Comparison of ENCODE assay signal across 1 cellular context in genomic region chr1:164688791-164689190, GRCh38.
TF ChIP-seq lines count a peak whose summit lies in the region.

No MANE protein-coding gene starts in this region.

TF ChIP-seq in K562, 482 proteins besides CTCF, POLR2A, EP300 and RAD21 (continued from another document):
- TF ChIP-seq SRSF9 (IDR thresholded peaks at IDR 0.05; ENCODE audit: borderline replicate concordance, low read depth, low read length) (no peak), ZBTB43 (CRISPR knock-in tag; IDR thresholded peaks at IDR 0.05) (no peak), NR2F6 (CRISPR knock-in tag; IDR thresholded peaks at IDR 0.05) (no peak), ZNF253 (CRISPR knock-in tag; conservative IDR thresholded peaks at IDR 0.05) (no peak), RBM14 (IDR thresholded peaks at IDR 0.05; ENCODE audit: borderline replicate concordance, insufficient read depth, low read depth, low read length) (no peak), IFI16 (CRISPR knock-in tag; IDR thresholded peaks at IDR 0.05) (no peak), NR2C2 (CRISPR knock-in tag; IDR thresholded peaks at IDR 0.05) (no peak), NR2C2 (tag; IDR thresholded peaks at IDR 0.05) (no peak), HIVEP1 (CRISPR knock-in tag; IDR thresholded peaks at IDR 0.05) (no peak), MYNN (IDR thresholded peaks at IDR 0.05) (no peak), MYNN (CRISPR knock-in tag; IDR thresholded peaks at IDR 0.05) (no peak), PATZ1 (CRISPR knock-in tag; IDR thresholded peaks at IDR 0.05; ENCODE audit: borderline replicate concordance) (no peak), SIN3B (IDR thresholded peaks at IDR 0.05; ENCODE audit: low read depth) (no peak), ZEB2 (IDR thresholded peaks at IDR 0.05) (no peak), STAT6 (CRISPR knock-in tag; IDR thresholded peaks at IDR 0.05) (no peak), CHD4 (IDR thresholded peaks at IDR 0.05; ENCODE audit: insufficient read depth, insufficient replicate concordance, low read depth, low read length, poor library complexity, severe bottlenecking) (no peak), ZNF655 (CRISPR knock-in tag; IDR thresholded peaks at IDR 0.05) (no peak), POLR2AphosphoS2 (IDR thresholded peaks at IDR 0.05; ENCODE audit: low read length) (no peak)
